9 cellular contexts compared by ENCODE assay signal in genomic region chr10:22816298-22816653, GRCh38.
DNase-seq lines count a peak whose midpoint lies in the region; ATAC-seq, FAIRE-seq and TF ChIP-seq lines count a peak whose summit lies in the region.
"Had no signal": no experiment of that assay in that cellular context is flagged by ENCODE, and none has a peak within 500 bp of the region (broad histone marks: within the 10 kb centered on the region; RNA-seq: fewer than 3 reads in every experiment).

No MANE protein-coding gene starts in this region.

- BruUV-seq in PC-9 (replicated peaks; lab: Mats Ljungman, UMichigan) = no TSS peak

- H4K20me1 ChIP-seq in PC-9 (ENCODE audit: insufficient read depth) = no peaks in the 10 kb centered on the region

- TF ChIP-seq CTCF in PC-9 (conservative IDR thresholded peaks at IDR 0.05) = no peak
- no peak for TF ChIP-seq CTCF in epithelial cell of proximal tubule (conservative IDR thresholded peaks at IDR 0.05; ENCODE audit: low read depth, low read length)
- TF ChIP-seq CTCF in D721Med (IDR thresholded peaks at IDR 0.05; ENCODE audit: insufficient read depth, missing control alignments) = no peak

- no peak overlapping the region for H3K4me3 Mint-ChIP-seq in activated CD4-positive, alpha-beta memory T cell treated with anti-CD3 and anti-CD28 coated beads for 36 hours
- H3K4me3 Mint-ChIP-seq in activated CD4-positive, alpha-beta memory T cell treated with anti-CD3 and anti-CD28 coated beads, Interleukin-2, amount 10 ng/mL, durations not matched to agents 7 days and 5 days = no peak overlapping the region
- no peak overlapping the region for H3K4me3 Mint-ChIP-seq in stimulated activated memory B cell treated with anti-CD40 and anti-IgM and Interleukin-4, amounts not matched to agents 10 μg/mL and 1 μg/mL and 100 μg/mL, for 72 hours
- H3K4me3 Mint-ChIP-seq: nephron progenitor cell had no signal

- POLR2A ChIA-PET in activated CD4-positive, alpha-beta memory T cell treated with anti-CD3 and anti-CD28 coated beads for 36 hours (lab: Charles Lee) = no interaction called here
- POLR2A ChIA-PET in activated CD4-positive, alpha-beta memory T cell treated with anti-CD3 and anti-CD28 coated beads, Interleukin-2, amount 10 ng/mL, durations not matched to agents 7 days and 5 days (lab: Charles Lee) = no interaction called here
- POLR2A ChIA-PET in PC-9 (lab: Charles Lee; ENCODE audit: unreplicated experiment) = interaction anchor here (0.6 to 0.7 kb wide), 2 partner anchors 135 to 379 kb away, joined by 3 read pairs; no protein-coding TSS in a partner anchor

- no peaks in the 10 kb centered on the region for H3K36me3 Mint-ChIP-seq in activated CD4-positive, alpha-beta memory T cell treated with anti-CD3 and anti-CD28 coated beads for 36 hours
- no peaks in the 10 kb centered on the region for H3K36me3 Mint-ChIP-seq in activated CD4-positive, alpha-beta memory T cell treated with anti-CD3 and anti-CD28 coated beads, Interleukin-2, amount 10 ng/mL, durations not matched to agents 7 days and 5 days (ENCODE audit: low read depth)
- no peaks in the 10 kb centered on the region for H3K36me3 Mint-ChIP-seq in stimulated activated memory B cell treated with anti-CD40 and anti-IgM and Interleukin-4, amounts not matched to agents 10 μg/mL and 1 μg/mL and 100 μg/mL, for 72 hours

- no peaks in the 10 kb centered on the region for H3K9me2 ChIP-seq in PC-9 (ENCODE audit: insufficient read depth)

- CTCF ChIA-PET in activated CD4-positive, alpha-beta memory T cell treated with anti-CD3 and anti-CD28 coated beads for 36 hours (lab: Charles Lee) = no interaction called here
- CTCF ChIA-PET in activated CD4-positive, alpha-beta memory T cell treated with anti-CD3 and anti-CD28 coated beads, Interleukin-2, amount 10 ng/mL, durations not matched to agents 7 days and 5 days (lab: Charles Lee) = no interaction called here
- CTCF ChIA-PET in PC-9 (lab: Charles Lee) = no interaction called here

- no peaks in the 10 kb centered on the region for H3K36me3 ChIP-seq in PC-9 (ENCODE audit: low read depth)

- intact Hi-C loops in activated CD4-positive, alpha-beta memory T cell treated with anti-CD3 and anti-CD28 coated beads for 36 hours (cut with micrococcal nuclease) = no loop called here
- intact Hi-C loops in PC-9 (cut with micrococcal nuclease; ENCODE audit: unreplicated experiment) = no loop called here

- peak overlapping the region; percentile 96 for H3K27ac ChIP-seq in PC-9

- H3K4me2 ChIP-seq in PC-9 = no peak overlapping the region

- no peak for FAIRE-seq in D721Med (lab: Jason Lieb, UNC)

- peak; percentile 21 for DNase-seq in activated CD4-positive, alpha-beta memory T cell treated with anti-CD3 and anti-CD28 coated beads for 36 hours
- DNase-seq in activated CD4-positive, alpha-beta memory T cell treated with anti-CD3 and anti-CD28 coated beads, Interleukin-2, amount 10 ng/mL, durations not matched to agents 7 days and 5 days = no peak
- DNase-seq in PC-9 (peak; percentile 59 to 64), epithelial cell of proximal tubule (ENCODE audit: low read depth) (peak; percentile 74), DMS79 treated with DMSO at 0.1 percent for 48 hours (lab: John Stamatoyannopoulos, UW) (no peak), D721Med (ENCODE audit: insufficient read length, low spot score) (no peak)
- DNase-seq: nephron progenitor cell had no signal

- 0 out of 2 replicates have a peak, but pooled peaks cover 3% of the 10 kb centered on the region for H3K9me3 ChIP-seq in PC-9 (ENCODE audit: insufficient read depth, low read depth)

- H2AFZ ChIP-seq in PC-9 = no peak overlapping the region

- H3K27ac Mint-ChIP-seq in activated CD4-positive, alpha-beta memory T cell treated with anti-CD3 and anti-CD28 coated beads for 36 hours = no peak overlapping the region
- H3K27ac Mint-ChIP-seq in activated CD4-positive, alpha-beta memory T cell treated with anti-CD3 and anti-CD28 coated beads, Interleukin-2, amount 10 ng/mL, durations not matched to agents 7 days and 5 days = no peak overlapping the region
- H3K27ac Mint-ChIP-seq in stimulated activated memory B cell treated with anti-CD40 and anti-IgM and Interleukin-4, amounts not matched to agents 10 μg/mL and 1 μg/mL and 100 μg/mL, for 72 hours = no peak overlapping the region
- H3K27ac Mint-ChIP-seq: nephron progenitor cell had no signal

- H3K27me3 Mint-ChIP-seq in activated CD4-positive, alpha-beta memory T cell treated with anti-CD3 and anti-CD28 coated beads for 36 hours = no peaks in the 10 kb centered on the region
- H3K27me3 Mint-ChIP-seq in activated CD4-positive, alpha-beta memory T cell treated with anti-CD3 and anti-CD28 coated beads, Interleukin-2, amount 10 ng/mL, durations not matched to agents 7 days and 5 days = no peaks in the 10 kb centered on the region
- H3K27me3 Mint-ChIP-seq in stimulated activated memory B cell treated with anti-CD40 and anti-IgM and Interleukin-4, amounts not matched to agents 10 μg/mL and 1 μg/mL and 100 μg/mL, for 72 hours = no peaks in the 10 kb centered on the region

- H3K9me3 Mint-ChIP-seq in activated CD4-positive, alpha-beta memory T cell treated with anti-CD3 and anti-CD28 coated beads for 36 hours = no peaks in the 10 kb centered on the region
- no peaks in the 10 kb centered on the region for H3K9me3 Mint-ChIP-seq in activated CD4-positive, alpha-beta memory T cell treated with anti-CD3 and anti-CD28 coated beads, Interleukin-2, amount 10 ng/mL, durations not matched to agents 7 days and 5 days
- no peaks in the 10 kb centered on the region for H3K9me3 Mint-ChIP-seq in stimulated activated memory B cell treated with anti-CD40 and anti-IgM and Interleukin-4, amounts not matched to agents 10 μg/mL and 1 μg/mL and 100 μg/mL, for 72 hours

- H3K79me2 ChIP-seq in PC-9 (ENCODE audit: low read depth) = no peaks in the 10 kb centered on the region

- H3K4me1 ChIP-seq in PC-9 (replicated peaks; ENCODE audit: insufficient read depth) = peaks cover 12% of the 10 kb centered on the region

- H3K4me1 Mint-ChIP-seq in activated CD4-positive, alpha-beta memory T cell treated with anti-CD3 and anti-CD28 coated beads for 36 hours (ENCODE audit: low read depth) = peaks cover 15% of the 10 kb centered on the region
- H3K4me1 Mint-ChIP-seq in activated CD4-positive, alpha-beta memory T cell treated with anti-CD3 and anti-CD28 coated beads, Interleukin-2, amount 10 ng/mL, durations not matched to agents 7 days and 5 days = peaks cover 9% of the 10 kb centered on the region
- no peaks in the 10 kb centered on the region for H3K4me1 Mint-ChIP-seq in stimulated activated memory B cell treated with anti-CD40 and anti-IgM and Interleukin-4, amounts not matched to agents 10 μg/mL and 1 μg/mL and 100 μg/mL, for 72 hours
- H3K4me1 Mint-ChIP-seq: nephron progenitor cell had no signal

- no peaks in the 10 kb centered on the region for H3F3A ChIP-seq in PC-9 (ENCODE audit: insufficient read depth, low read depth)

- no peaks in the 10 kb centered on the region for H3K27me3 ChIP-seq in PC-9 (ENCODE audit: insufficient read depth, low read depth)

- ATAC-seq in stimulated activated memory B cell treated with anti-CD40 and anti-IgM and Interleukin-4, amounts not matched to agents 10 μg/mL and 1 μg/mL and 100 μg/mL, for 72 hours = peak; percentile 36
- ATAC-seq in HG03196 (IDR thresholded peaks at IDR 0.05; ENCODE audit: unreplicated experiment) = no peak

- H3K4me3 ChIP-seq in PC-9 (no peak overlapping the region), epithelial cell of proximal tubule (ENCODE audit: low read depth, low read length) (no peak overlapping the region)

Comparison
In these comparisons a context has a peak if more than half of its experiments do, and no peak if none do; other contexts are left out.
1. DNase-seq: peak in activated CD4-positive, alpha-beta memory T cell treated with anti-CD3 and anti-CD28 coated beads for 36 hours (single experiment), PC-9 (2 of 2) and epithelial cell of proximal tubule (single experiment); none in activated CD4-positive, alpha-beta memory T cell treated with anti-CD3 and anti-CD28 coated beads, Interleukin-2, amount 10 ng/mL, durations not matched to agents 7 days and 5 days (single experiment), DMS79 treated with DMSO at 0.1 percent for 48 hours (single experiment) and D721Med (single experiment).